Comparison of ENCODE assay signal across 16 cellular contexts in the genomic region with DNA sequence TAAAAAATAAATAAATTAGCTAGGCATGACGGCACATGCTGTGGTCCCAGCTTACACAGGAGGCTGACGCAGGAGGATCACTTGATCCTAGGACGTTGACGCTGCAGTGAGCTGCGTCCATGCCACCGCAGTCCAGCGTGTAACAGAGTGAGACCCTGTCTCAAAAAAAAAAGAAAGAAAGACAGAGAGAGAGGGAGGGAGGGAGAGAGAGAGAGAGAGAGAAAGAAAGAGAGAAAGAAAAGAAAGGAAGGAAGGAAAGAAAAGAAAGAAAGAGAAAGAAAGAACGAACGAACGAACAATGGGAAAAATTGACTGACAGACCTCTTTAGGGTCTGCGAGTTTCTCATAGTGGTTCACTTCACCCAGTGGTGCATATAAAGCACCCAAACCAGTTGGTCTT.
A peak's percentile ranks its signal among the peaks of the same experiment; 100 is the strongest.
DNase-seq lines count a peak whose midpoint lies in the region; ATAC-seq, FAIRE-seq and TF ChIP-seq lines count a peak whose summit lies in the region.
"Had no signal": no experiment of that assay in that cellular context is flagged by ENCODE, and none has a peak within 500 bp of the region (broad histone marks: within the 10 kb centered on the region; RNA-seq: fewer than 3 reads in every experiment).

No MANE protein-coding gene starts in this region.

- H3K36me3 ChIP-seq in keratinocyte (ENCODE audit: control insufficient read depth in 2 of 2, extremely low read depth in 1 of 2, insufficient read depth in 2 of 2, low read length in 2 of 2) = peaks cover 7 to 12% of the 10 kb centered on the region in 2 experiments
- peaks cover under 1% of the 10 kb centered on the region for H3K36me3 ChIP-seq in thoracic aorta
- H3K36me3 ChIP-seq: neutrophil had no signal

- H3K4me1 ChIP-seq in keratinocyte (ENCODE audit: control insufficient read depth, extremely low read depth, insufficient read depth, low read length) (peaks cover 72% of the 10 kb centered on the region), thoracic aorta (ENCODE audit: control insufficient read depth in 1 of 2, low read depth in 2 of 2) (peaks cover 76 to 99% of the 10 kb centered on the region in 2 donors)

- H2AFZ ChIP-seq in keratinocyte (ENCODE audit: control insufficient read depth, low read length) = no peak overlapping the region

- CTCF ChIA-PET in activated naive CD4-positive, alpha-beta T cell treated with anti-CD3 and anti-CD28 coated beads, Interleukin-2, amount 10 ng/mL, durations not matched to agents 7 days and 5 days (lab: Charles Lee) = no interaction called here

- H3K79me2 ChIP-seq in keratinocyte (ENCODE audit: control insufficient read depth, insufficient read depth, low read length) = peaks cover 53% of the 10 kb centered on the region

- no peaks in the 10 kb centered on the region for H3K9me3 ChIP-seq in keratinocyte (ENCODE audit: control insufficient read depth, low read depth, low read length)
- no peaks in the 10 kb centered on the region for H3K9me3 ChIP-seq in thoracic aorta
- H3K9me3 ChIP-seq: neutrophil, upper lobe of right lung had no signal

- no peaks in the 10 kb centered on the region for H4K20me1 ChIP-seq in keratinocyte (ENCODE audit: control insufficient read depth, extremely low read depth, insufficient read depth, low read length)

- peak overlapping the region; percentile 52 for H3K27ac Mint-ChIP-seq in activated naive CD4-positive, alpha-beta T cell treated with anti-CD3 and anti-CD28 coated beads, Interleukin-2, amount 10 ng/mL, durations not matched to agents 7 days and 5 days
- H3K27ac Mint-ChIP-seq in activated naive CD4-positive, alpha-beta T cell treated with anti-CD3 and anti-CD28 coated beads, Interleukin-2, amount 50 U/mL, for 72 hours = peak overlapping the region in 1 of 2 donors; percentile 57

- peak overlapping the region; percentile 64 for H3K4me2 ChIP-seq in keratinocyte (ENCODE audit: control insufficient read depth, extremely low read depth, insufficient read depth, low read depth, low read length)

- ATAC-seq in activated naive CD4-positive, alpha-beta T cell treated with anti-CD3 and anti-CD28 coated beads, Interleukin-2, amount 50 U/mL, for 72 hours = no peak
- no peak for ATAC-seq in thoracic aorta (ENCODE audit: insufficient number of reproducible peaks, low FRiP score, low read depth)
- ATAC-seq in GM21390 (IDR thresholded peaks at IDR 0.05; ENCODE audit: unreplicated experiment) = no peak
- ATAC-seq: upper lobe of right lung had no signal

- H3K9ac ChIP-seq in keratinocyte (ENCODE audit: control insufficient read depth, extremely low read depth, insufficient read depth, low read length) = no peak overlapping the region

- peaks cover 69% of the 10 kb centered on the region for H3K4me1 Mint-ChIP-seq in activated naive CD4-positive, alpha-beta T cell treated with anti-CD3 and anti-CD28 coated beads, Interleukin-2, amount 10 ng/mL, durations not matched to agents 7 days and 5 days

- H3K4me3 Mint-ChIP-seq in activated naive CD4-positive, alpha-beta T cell treated with anti-CD3 and anti-CD28 coated beads, Interleukin-2, amount 10 ng/mL, durations not matched to agents 7 days and 5 days = no peak overlapping the region

- H3K9me3 Mint-ChIP-seq in activated naive CD4-positive, alpha-beta T cell treated with anti-CD3 and anti-CD28 coated beads, Interleukin-2, amount 10 ng/mL, durations not matched to agents 7 days and 5 days = no peaks in the 10 kb centered on the region
- H3K9me3 Mint-ChIP-seq in activated naive CD4-positive, alpha-beta T cell treated with anti-CD3 and anti-CD28 coated beads, Interleukin-2, amount 50 U/mL, for 72 hours = no peaks in the 10 kb centered on the region

- H3K4me3 ChIP-seq in keratinocyte (ENCODE audit: control insufficient read depth in 2 of 3, extremely low read depth in 1 of 3, insufficient read depth in 2 of 3, low read depth in 1 of 3, low read length in 3 of 3) (no peak overlapping the region), thoracic aorta (no peak overlapping the region)
- H3K4me3 ChIP-seq: upper lobe of right lung had no signal

- no peak for DNase-seq in activated naive CD4-positive, alpha-beta T cell treated with anti-CD3 and anti-CD28 coated beads, Interleukin-2, amount 10 ng/mL, durations not matched to agents 7 days and 5 days
- no peak for DNase-seq in activated naive CD4-positive, alpha-beta T cell treated with anti-CD3 and anti-CD28 coated beads, Interleukin-2, amount 50 U/mL, for 72 hours (ENCODE audit: low spot score in 2 of 2)
- DNase-seq in keratinocyte (ENCODE audit: low read depth, low spot score) (no peak), thoracic aorta (ENCODE audit: low spot score) (no peak), activated gamma-delta T cell (lab: John Stamatoyannopoulos, UW) (no peak), foreskin melanocyte (no peak)
- DNase-seq: activated CD4-positive, alpha-beta T cell treated with anti-CD3 and anti-CD28 coated beads for 48 hours; activated naive CD4-positive, alpha-beta T cell; DMS153; kidney; upper lobe of right lung had no signal

- H3K27ac ChIP-seq in VCaP (peak overlapping the region; percentile 67), keratinocyte (ENCODE audit: control insufficient read depth, insufficient read depth, low read length) (peak overlapping the region; percentile 61), thoracic aorta (peak overlapping the region; percentile 59 to 85)
- H3K27ac ChIP-seq: HL-60, upper lobe of right lung had no signal

- H3K27me3 ChIP-seq in keratinocyte (ENCODE audit: control insufficient read depth, extremely low read depth, insufficient read depth, low read length) (no peaks in the 10 kb centered on the region), thoracic aorta (replicated peaks; ENCODE audit: insufficient read depth) (no peaks in the 10 kb centered on the region)
- H3K27me3 ChIP-seq: neutrophil, upper lobe of right lung had no signal

- dilution Hi-C loops in keratinocyte (cut with MboI; ENCODE audit: extremely low pct_ligation_motif_present, low sequenced_read_pairs) = no loop called here

- TF ChIP-seq CTCF in VCaP (conservative IDR thresholded peaks at IDR 0.05) (no peak), keratinocyte (optimal IDR thresholded peaks at IDR 0.05 in 1 of 3, IDR thresholded peaks at IDR 0.05 in 1 of 3, conservative IDR thresholded peaks at IDR 0.05 in 1 of 3; ENCODE audit: extremely low read depth in 1 of 3, insufficient read depth in 2 of 3, low read length in 3 of 3) (no peak), thoracic aorta (IDR thresholded peaks at IDR 0.05) (no peak)

- peaks cover 44% of the 10 kb centered on the region for H3K36me3 Mint-ChIP-seq in activated naive CD4-positive, alpha-beta T cell treated with anti-CD3 and anti-CD28 coated beads, Interleukin-2, amount 10 ng/mL, durations not matched to agents 7 days and 5 days
- peaks cover 0 to 41% of the 10 kb centered on the region in 2 donors for H3K36me3 Mint-ChIP-seq in activated naive CD4-positive, alpha-beta T cell treated with anti-CD3 and anti-CD28 coated beads, Interleukin-2, amount 50 U/mL, for 72 hours

- no peaks in the 10 kb centered on the region for H3K27me3 Mint-ChIP-seq in activated naive CD4-positive, alpha-beta T cell treated with anti-CD3 and anti-CD28 coated beads, Interleukin-2, amount 10 ng/mL, durations not matched to agents 7 days and 5 days

- no peaks in the 10 kb centered on the region for H3K9me1 ChIP-seq in keratinocyte (ENCODE audit: control insufficient read depth, extremely low read depth, insufficient read depth, low read length)

- no peak for FAIRE-seq in keratinocyte (lab: Jason Lieb, UNC)
- FAIRE-seq: frontal cortex, kidney had no signal
